In genomic region chr6:159334068-159334467, GRCh38 we compare ENCODE assay signal across 4 cellular contexts.
"Had no signal": no experiment of that assay in that cellular context is flagged by ENCODE, and none has a peak within 500 bp of the region (broad histone marks: within the 10 kb centered on the region; RNA-seq: fewer than 3 reads in every experiment).

No MANE protein-coding gene starts in this region.

- ATAC-seq: HepG2, K562 had no signal

- H3K27ac ChIP-seq: HL-60, KMS-11 had no signal

- H3K4me3 ChIP-seq: K562 had no signal
